8 cellular contexts compared by ENCODE assay signal in genomic region chr5:169701910-169702451, GRCh38.
A peak's percentile ranks its signal among the peaks of the same experiment; 100 is the strongest.
DNase-seq lines count a peak whose midpoint lies in the region; ATAC-seq and TF ChIP-seq lines count a peak whose summit lies in the region.

No MANE protein-coding gene starts in this region.

- H3K4me2 ChIP-seq in mammary epithelial cell (ENCODE audit: insufficient read depth, low read depth, low read length), result no peak overlapping the region

- H3K27ac Mint-ChIP-seq in activated naive CD4-positive, alpha-beta T cell treated with anti-CD3 and anti-CD28 coated beads, Interleukin-2, amount 10 ng/mL, durations not matched to agents 7 days and 5 days, result no peak overlapping the region

- no peaks in the 10 kb centered on the region for H4K20me1 ChIP-seq in mammary epithelial cell (ENCODE audit: insufficient read depth, low read length)

- in situ Hi-C loops in mammary epithelial cell (cut with MboI; ENCODE audit: low sequenced_read_pairs in 2 of 2), result loop anchor here in 1 of 2 donors (5.0 kb wide), 1 partner anchor 280 kb away; the partner anchor contains the start of gene INSYN2B

- no TSS peak for BruUV-seq in mammary epithelial cell (replicated peaks; lab: Mats Ljungman, UMichigan)

- H3K27me3 ChIP-seq in mammary epithelial cell (ENCODE audit: insufficient read depth, low read length), result no peaks in the 10 kb centered on the region

- H3K79me2 ChIP-seq in mammary epithelial cell (ENCODE audit: insufficient read depth, low read length), result no peaks in the 10 kb centered on the region

- intact Hi-C loops in mammary epithelial cell (cut with micrococcal nuclease), result loop anchor here (1.0 to 10.0 kb wide), 5 partner anchors 124 to 483 kb away; partner anchors contain the start of gene INSYN2B

- H3K36me3 ChIP-seq in mammary epithelial cell (ENCODE audit: insufficient read depth, low read length), result no peaks in the 10 kb centered on the region

- no peak overlapping the region for H3K27ac ChIP-seq in mammary epithelial cell (ENCODE audit: insufficient read depth, low read depth, low read length)

- no peaks in the 10 kb centered on the region for H3K4me1 Mint-ChIP-seq in activated naive CD4-positive, alpha-beta T cell treated with anti-CD3 and anti-CD28 coated beads, Interleukin-2, amount 10 ng/mL, durations not matched to agents 7 days and 5 days

- CTCF ChIA-PET in mammary epithelial cell (lab: Charles Lee; ENCODE audit: low non-redundant PET), result interaction anchor here (0.6 to 2.0 kb wide), 5 partner anchors 64 to 514 kb away, joined by 3 to 31 read pairs (median 7); partner anchors contain the start of gene INSYN2B
- CTCF ChIA-PET in activated naive CD4-positive, alpha-beta T cell treated with anti-CD3 and anti-CD28 coated beads, Interleukin-2, amount 10 ng/mL, durations not matched to agents 7 days and 5 days (lab: Charles Lee), result interaction anchor here (0.7 to 1.6 kb wide), 2 partner anchors 19 to 278 kb away, joined by 3 to 4 read pairs; partner anchors contain the start of gene INSYN2B

- H3K4me3 Mint-ChIP-seq in activated naive CD4-positive, alpha-beta T cell treated with anti-CD3 and anti-CD28 coated beads, Interleukin-2, amount 10 ng/mL, durations not matched to agents 7 days and 5 days, result no peak overlapping the region

- ATAC-seq in GM18505 (IDR thresholded peaks at IDR 0.05; ENCODE audit: unreplicated experiment) (no peak), HG02798 (IDR thresholded peaks at IDR 0.05; ENCODE audit: poor library complexity, unreplicated experiment) (no peak)

- H3K27me3 Mint-ChIP-seq in activated naive CD4-positive, alpha-beta T cell treated with anti-CD3 and anti-CD28 coated beads, Interleukin-2, amount 10 ng/mL, durations not matched to agents 7 days and 5 days, result no peaks in the 10 kb centered on the region

- peak overlapping the region; percentile 58 for H2AFZ ChIP-seq in mammary epithelial cell (ENCODE audit: low read depth, low read length)

- no peaks in the 10 kb centered on the region for H3K9me3 Mint-ChIP-seq in activated naive CD4-positive, alpha-beta T cell treated with anti-CD3 and anti-CD28 coated beads, Interleukin-2, amount 10 ng/mL, durations not matched to agents 7 days and 5 days

- peaks cover 7% of the 10 kb centered on the region for H3K4me1 ChIP-seq in mammary epithelial cell (ENCODE audit: insufficient read depth, low read length)

- TF ChIP-seq CTCF in LNCAP (IDR thresholded peaks at IDR 0.05) (peak; percentile 46), mammary epithelial cell (conservative IDR thresholded peaks at IDR 0.05 in 1 of 2, IDR thresholded peaks at IDR 0.05 in 1 of 2; ENCODE audit: extremely low read depth in 1 of 2, insufficient read depth in 1 of 2, low read depth in 1 of 2, low read length in 2 of 2) (peak; percentile 52 to 62)

- H3K9ac ChIP-seq in mammary epithelial cell (ENCODE audit: insufficient read depth, low read length), result no peak overlapping the region

- dilution Hi-C loops in mammary epithelial cell (cut with HindIII; ENCODE audit: low sequenced_read_pairs), result no loop called here

- peak; percentile 59 for DNase-seq in ELF-1 (ENCODE audit: low read depth, low spot score)
- DNase-seq in mammary epithelial cell, result peak; percentile 18
- peak; percentile 42 for DNase-seq in middle frontal gyrus (ENCODE audit: extremely low spot score, low spot score)
- DNase-seq in stimulated activated CD8-positive, alpha-beta memory T cell treated with anti-CD3 and anti-CD28 coated beads, Interleukin-4, amount 100 ng/mL, for 48 hours, result no peak
- no peak for DNase-seq in activated naive CD4-positive, alpha-beta T cell treated with anti-CD3 and anti-CD28 coated beads, Interleukin-2, amount 10 ng/mL, durations not matched to agents 7 days and 5 days

- TF ChIP-seq POLR2A in GM18505 (IDR thresholded peaks at IDR 0.05; ENCODE audit: borderline replicate concordance, extremely low read depth, insufficient read depth, insufficient read length), result no peak

- no peaks in the 10 kb centered on the region for H3K9me3 ChIP-seq in mammary epithelial cell (replicated peaks; ENCODE audit: insufficient read depth, low read length)

- peaks cover 69% of the 10 kb centered on the region for H3K36me3 Mint-ChIP-seq in activated naive CD4-positive, alpha-beta T cell treated with anti-CD3 and anti-CD28 coated beads, Interleukin-2, amount 10 ng/mL, durations not matched to agents 7 days and 5 days

- 51% methylated on average over 8 of the region's 8 CpGs for WGBS in mammary epithelial cell (ENCODE audit: low coverage, missing lambda C conversion rate)

- no peak overlapping the region for H3K4me3 ChIP-seq in mammary epithelial cell (replicated peaks in 1 of 3; ENCODE audit: insufficient read depth in 1 of 3, low read depth in 2 of 3, low read length in 3 of 3)

Comparison
In these comparisons a context has a peak if more than half of its experiments do, and no peak if none do; other contexts are left out.
1. DNase-seq: peak in ELF-1 (single experiment), mammary epithelial cell (single experiment) and middle frontal gyrus (single experiment); none in stimulated activated CD8-positive, alpha-beta memory T cell treated with anti-CD3 and anti-CD28 coated beads, Interleukin-4, amount 100 ng/mL, for 48 hours (single experiment) and activated naive CD4-positive, alpha-beta T cell treated with anti-CD3 and anti-CD28 coated beads, Interleukin-2, amount 10 ng/mL, durations not matched to agents 7 days and 5 days (single experiment).